Comparison of ENCODE assay signal across 17 cellular contexts in the genomic region with DNA sequence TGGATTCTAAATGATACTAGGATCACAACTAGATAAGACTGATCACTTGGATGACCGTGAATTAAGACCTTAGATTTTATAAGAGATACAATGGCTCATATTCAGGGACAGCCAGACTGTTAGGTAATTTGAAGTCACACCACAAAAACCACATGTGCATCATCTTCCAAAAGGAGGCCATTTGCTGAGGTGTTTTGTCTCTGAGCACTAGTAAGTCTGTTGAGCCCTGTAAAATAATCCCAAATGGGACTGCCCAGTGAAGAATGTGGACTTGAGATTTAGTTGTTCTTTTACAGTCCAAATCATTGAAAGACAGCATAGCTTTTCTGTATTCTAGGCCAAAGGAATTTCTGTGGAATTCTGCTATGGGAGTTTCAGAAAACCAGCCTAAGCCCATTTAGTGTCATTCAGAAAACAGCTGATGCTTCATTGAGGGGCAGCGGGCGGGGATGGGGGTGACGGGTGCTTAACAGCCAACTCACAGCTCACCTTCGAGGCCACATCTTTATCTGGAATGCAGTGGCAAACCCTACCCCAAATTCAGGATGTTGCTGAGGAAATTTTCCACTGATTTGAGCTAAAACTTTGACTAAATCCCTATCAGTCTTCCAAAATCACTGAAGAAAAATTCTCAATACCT.
DNase-seq lines count a peak whose midpoint lies in the region; TF ChIP-seq lines count a peak whose summit lies in the region.
"Had no signal": no experiment of that assay in that cellular context is flagged by ENCODE, and none has a peak within 500 bp of the region (broad histone marks: within the 10 kb centered on the region; RNA-seq: fewer than 3 reads in every experiment).

No MANE protein-coding gene starts in this region.

- peaks cover 5% of the 10 kb centered on the region for H3K36me3 Mint-ChIP-seq in mesothelial cell of epicardium
- H3K36me3 Mint-ChIP-seq: activated CD4-positive, alpha-beta memory T cell treated with anti-CD3 and anti-CD28 coated beads for 36 hours; memory B cell had no signal

- no peaks in the 10 kb centered on the region for H3K36me3 ChIP-seq in BLaER1 treated with 17β-estradiol and CSF1 and Interleukin-3, amounts not matched to agents 10 nM and 100 nM
- no peaks in the 10 kb centered on the region for H3K36me3 ChIP-seq in breast epithelium
- H3K36me3 ChIP-seq: gastrocnemius medialis had no signal

- no peak overlapping the region for H3K4me3 ChIP-seq in BLaER1 treated with 17β-estradiol and CSF1 and Interleukin-3, amounts not matched to agents 10 nM and 100 nM
- no peak overlapping the region for H3K4me3 ChIP-seq in breast epithelium
- H3K4me3 ChIP-seq: gastrocnemius medialis had no signal

- H3K9me3 ChIP-seq in BLaER1 treated with 17β-estradiol and CSF1 and Interleukin-3, amounts not matched to agents 10 nM and 100 nM (replicated peaks in 1 of 11): peaks cover 0 to 5% (median 0%) of the 10 kb centered on the region in 11 experiments; a peak in 1 of 22 replicates
- H3K9me3 ChIP-seq in breast epithelium: no peaks in the 10 kb centered on the region
- H3K9me3 ChIP-seq: gastrocnemius medialis had no signal

- no peaks in the 10 kb centered on the region for H4K20me1 ChIP-seq in BLaER1 treated with 17β-estradiol and CSF1 and Interleukin-3, amounts not matched to agents 10 nM and 100 nM

- no peaks in the 10 kb centered on the region for H3K9me3 Mint-ChIP-seq in mesothelial cell of epicardium
- H3K9me3 Mint-ChIP-seq: activated CD4-positive, alpha-beta memory T cell treated with anti-CD3 and anti-CD28 coated beads for 36 hours; memory B cell had no signal

- in situ Hi-C loops in GM13977 (cut with MboI; ENCODE audit: low pct_unique_long_range_greater_than_20kb, low sequenced_read_pairs, unreplicated experiment) (no loop called here), ACHN (cut with HindIII; ENCODE audit: low pct_ligation_motif_present, low pct_unique_long_range_greater_than_20kb, low sequenced_read_pairs) (no loop called here)

- TF ChIP-seq CTCF in breast epithelium (IDR thresholded peaks at IDR 0.05): no peak
- TF ChIP-seq CTCF in mesothelial cell of epicardium (IDR thresholded peaks at IDR 0.05; ENCODE audit: unreplicated experiment): no peak
- no peak for TF ChIP-seq CTCF in GM13977 (IDR thresholded peaks at IDR 0.05; ENCODE audit: extremely low read depth, insufficient read depth, missing control alignments)

- peaks cover 16% of the 10 kb centered on the region for H3K4me1 Mint-ChIP-seq in mesothelial cell of epicardium

- H3K27me3 ChIP-seq in BLaER1 treated with 17β-estradiol and CSF1 and Interleukin-3, amounts not matched to agents 10 nM and 100 nM: no peaks in the 10 kb centered on the region
- no peaks in the 10 kb centered on the region for H3K27me3 ChIP-seq in breast epithelium
- H3K27me3 ChIP-seq: gastrocnemius medialis had no signal

- peak overlapping the region; percentile 34 for H3K27ac Mint-ChIP-seq in mesothelial cell of epicardium
- H3K27ac Mint-ChIP-seq: activated CD4-positive, alpha-beta memory T cell treated with anti-CD3 and anti-CD28 coated beads for 36 hours; memory B cell had no signal

- no peak for TF ChIP-seq POLR2A in breast epithelium (IDR thresholded peaks at IDR 0.05)

- H3K4me2 ChIP-seq in BLaER1 treated with 17β-estradiol and CSF1 and Interleukin-3, amounts not matched to agents 10 nM and 100 nM: peak overlapping the region in 10 of 11 experiments; percentile 5 to 56 (median 48); a peak in 18 of 22 replicates

- H3K4me1 ChIP-seq in BLaER1 treated with 17β-estradiol and CSF1 and Interleukin-3, amounts not matched to agents 10 nM and 100 nM: peaks cover 4 to 37% (median 28%) of the 10 kb centered on the region in 10 experiments; a peak in 18 of 20 replicates
- H3K4me1 ChIP-seq in breast epithelium: no peaks in the 10 kb centered on the region

- intact Hi-C loops in breast epithelium (cut with DNase I; ENCODE audit: low total_unique reads): no loop called here

- H3K4me3 Mint-ChIP-seq in mesothelial cell of epicardium: no peak overlapping the region
- H3K4me3 Mint-ChIP-seq: activated CD4-positive, alpha-beta memory T cell treated with anti-CD3 and anti-CD28 coated beads for 36 hours; memory B cell had no signal

- H3K27ac ChIP-seq in BLaER1 treated with 17β-estradiol and CSF1 and Interleukin-3, amounts not matched to agents 10 nM and 100 nM: peak overlapping the region in 3 of 11 experiments; percentile 6 to 64 (median 61); a peak in 3 of 22 replicates
- H3K27ac ChIP-seq in breast epithelium: peak overlapping the region; percentile 6 to 61
- H3K27ac ChIP-seq: gastrocnemius medialis, HL-60 had no signal

- peak; percentile 74 for DNase-seq in LHCN-M2 (ENCODE audit: low read depth)
- DNase-seq in breast epithelium (ENCODE audit: low spot score in 2 of 2): no peak
- no peak for DNase-seq in mesothelial cell of epicardium (ENCODE audit: low spot score in 2 of 2, unreplicated experiment in 2 of 2)
- no peak for DNase-seq in GM13977 (ENCODE audit: low spot score)
- DNase-seq in OCI-M2 (lab: John Stamatoyannopoulos, UW; ENCODE audit: unreplicated experiment): no peak
- DNase-seq in ACHN: no peak
- DNase-seq in NCI-H2107 (lab: John Stamatoyannopoulos, UW): no peak
- DNase-seq: activated CD4-positive, alpha-beta memory T cell treated with anti-CD3 and anti-CD28 coated beads for 36 hours; anterior cingulate cortex; DMS53; gastrocnemius medialis; Kasumi-1; NCI-H187; SHP77 had no signal

- H3K27me3 Mint-ChIP-seq in mesothelial cell of epicardium (ENCODE audit: low read depth): no peaks in the 10 kb centered on the region

- H3K9ac ChIP-seq in BLaER1 treated with 17β-estradiol and CSF1 and Interleukin-3, amounts not matched to agents 10 nM and 100 nM: no peak overlapping the region
